ENCODE assay signal across 15 cellular contexts in the genomic region with DNA sequence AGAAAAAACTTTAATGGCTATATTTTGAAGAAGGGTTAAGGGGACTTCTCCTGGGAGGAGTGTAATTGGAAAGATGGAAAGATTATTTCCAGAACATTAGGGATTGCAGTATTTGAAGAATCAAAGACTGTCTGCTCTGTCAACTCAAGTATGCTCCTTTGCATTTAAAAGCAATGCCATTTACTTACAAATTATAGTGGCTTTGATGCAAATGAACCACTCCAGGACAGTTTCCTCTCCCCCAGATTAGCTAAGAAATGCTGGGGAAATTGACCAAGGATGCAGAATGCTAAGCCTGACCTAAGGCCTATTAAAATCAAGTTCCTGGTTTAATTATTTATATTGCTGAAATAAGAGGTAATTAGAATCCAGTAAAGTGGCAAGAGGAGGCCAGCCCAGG.
DNase-seq lines count a peak whose midpoint lies in the region; ATAC-seq, FAIRE-seq and TF ChIP-seq lines count a peak whose summit lies in the region.
"Had no signal": no experiment of that assay in that cellular context is flagged by ENCODE, and none has a peak within 500 bp of the region (broad histone marks: within the 10 kb centered on the region; RNA-seq: fewer than 3 reads in every experiment).

No MANE protein-coding gene starts in this region.

- no peaks in the 10 kb centered on the region for H4K20me1 ChIP-seq in H1 (replicated peaks in 1 of 2; ENCODE audit: control insufficient read depth in 1 of 2, insufficient read depth in 2 of 2, low read length in 2 of 2)

- no peak overlapping the region for H4K91ac ChIP-seq in H1 (replicated peaks; ENCODE audit: insufficient read length, low read length)

- TF ChIP-seq EP300 in H1 (IDR thresholded peaks at IDR 0.05; ENCODE audit: borderline replicate concordance in 1 of 2, low read depth in 2 of 2, low read length in 2 of 2): no peak

- H3K4me1 ChIP-seq in HUES6 (ENCODE audit: control insufficient read depth, insufficient read depth, low read length): peaks cover 14% of the 10 kb centered on the region
- H3K4me1 ChIP-seq in H1 (replicated peaks in 1 of 4; ENCODE audit: control insufficient read depth in 3 of 4, insufficient read depth in 4 of 4, low read length in 3 of 4): no peaks in the 10 kb centered on the region; a peak in 1 of 7 replicates
- H3K4me1 ChIP-seq in iPS-20b (ENCODE audit: insufficient read depth, low read length): peaks cover 4% of the 10 kb centered on the region
- no peaks in the 10 kb centered on the region for H3K4me1 ChIP-seq in pancreas
- H3K4me1 ChIP-seq: Caco-2 had no signal

- no peak overlapping the region for H3K23ac ChIP-seq in H1 (ENCODE audit: insufficient read length)

- H3K18ac ChIP-seq in H1 (ENCODE audit: extremely low read depth, low read length): 0 out of 2 replicates have a peak overlapping the region, but pooled peaks have one; percentile 28

- intact Hi-C loops in activated T-helper 2 cell treated with anti-CD3 and anti-CD28 coated beads, Interferon-gamma antibody, Interleukin-2, Interleukin-4, amounts not matched to agents 10 μg/mL and 5 μg/mL and 100 μg/mL, durations not matched to agents 14 hours and 24 hours and 36 hours (cut with micrococcal nuclease): no loop called here
- intact Hi-C loops in pancreas (cut with DNase I): no loop called here
- intact Hi-C loops in posterior cingulate gyrus (cut with DNase I): no loop called here

- no peak overlapping the region for H2BK20ac ChIP-seq in H1 (ENCODE audit: low read length)

- H3K4me3 ChIP-seq in HUES6 (ENCODE audit: low read depth, low read length): 0 out of 2 replicates have a peak overlapping the region, but pooled peaks have one; percentile 28
- no peak overlapping the region for H3K4me3 ChIP-seq in H1 (ENCODE audit: extremely low read depth in 1 of 4, insufficient read depth in 2 of 4, low read depth in 3 of 4, low read length in 4 of 4)
- peak overlapping the region; percentile 32; the same call in 1 of the 2 replicates for H3K4me3 ChIP-seq in iPS-20b (ENCODE audit: low read length)
- no peak overlapping the region for H3K4me3 ChIP-seq in pancreas

- no peaks in the 10 kb centered on the region for H3K36me3 Mint-ChIP-seq in activated T-helper 2 cell treated with anti-CD3 and anti-CD28 coated beads, Interferon-gamma antibody, Interleukin-2, Interleukin-4, amounts not matched to agents 10 μg/mL and 5 μg/mL and 100 μg/mL, durations not matched to agents 14 hours and 24 hours and 36 hours (ENCODE audit: low read depth)
- H3K36me3 Mint-ChIP-seq: CD4-positive, alpha-beta memory T cell had no signal

- H3K23me2 ChIP-seq in H1 (ENCODE audit: low read depth, low read length): no peaks in the 10 kb centered on the region

- no peaks in the 10 kb centered on the region for H3K9me3 Mint-ChIP-seq in activated T-helper 2 cell treated with anti-CD3 and anti-CD28 coated beads, Interferon-gamma antibody, Interleukin-2, Interleukin-4, amounts not matched to agents 10 μg/mL and 5 μg/mL and 100 μg/mL, durations not matched to agents 14 hours and 24 hours and 36 hours

- no peak for ATAC-seq in pancreas
- ATAC-seq: HCT116 had no signal

- H3K27me3 ChIP-seq in HUES6 (ENCODE audit: control insufficient read depth, insufficient read depth, low read length) (no peaks in the 10 kb centered on the region), H1 (replicated peaks in 1 of 4; ENCODE audit: control insufficient read depth in 3 of 4, extremely low read depth in 1 of 4, insufficient read depth in 3 of 4, low read length in 3 of 4) (no peaks in the 10 kb centered on the region), iPS-20b (ENCODE audit: insufficient read depth, low read length) (no peaks in the 10 kb centered on the region), pancreas (no peaks in the 10 kb centered on the region)

- H2AK5ac ChIP-seq in H1 (ENCODE audit: low read depth, low read length): no peak overlapping the region

- no peak overlapping the region for H4K5ac ChIP-seq in H1 (ENCODE audit: insufficient read length, low read depth, low read length)

- POLR2A ChIA-PET in H1 (lab: Charles Lee; ENCODE audit: partially characterized antibody): interaction anchor here (0.7 kb wide), 1 partner anchor 1421 kb away, joined by 3 read pairs; no protein-coding TSS in a partner anchor

- H2BK5ac ChIP-seq in H1 (ENCODE audit: low read depth, low read length): no peak overlapping the region

- no peak overlapping the region for H3K4me2 ChIP-seq in H1 (ENCODE audit: insufficient read depth in 1 of 2, low read depth in 2 of 2, low read length in 2 of 2)

- no peak overlapping the region for H3K4me3 Mint-ChIP-seq in activated T-helper 2 cell treated with anti-CD3 and anti-CD28 coated beads, Interferon-gamma antibody, Interleukin-2, Interleukin-4, amounts not matched to agents 10 μg/mL and 5 μg/mL and 100 μg/mL, durations not matched to agents 14 hours and 24 hours and 36 hours (ENCODE audit: low read depth)
- H3K4me3 Mint-ChIP-seq: CD4-positive, alpha-beta memory T cell; H9 had no signal

- no peak overlapping the region for H3K4ac ChIP-seq in H1 (replicated peaks; ENCODE audit: insufficient read length, low read depth, low read length)

- H3K79me2 ChIP-seq in H1 (ENCODE audit: control insufficient read depth in 1 of 2, insufficient read depth in 2 of 2, low read length in 2 of 2): no peaks in the 10 kb centered on the region

- H2BK12ac ChIP-seq in H1 (ENCODE audit: low read depth, low read length): no peak overlapping the region

- no peak overlapping the region for H3K14ac ChIP-seq in H1 (ENCODE audit: insufficient read length)

- no peak for TF ChIP-seq POLR2A in H1 (IDR thresholded peaks at IDR 0.05; ENCODE audit: control extremely low read depth in 1 of 2, low read depth in 2 of 2, low read length in 2 of 2)

- TF ChIP-seq RAD21 in H1 (IDR thresholded peaks at IDR 0.05 in 1 of 2, conservative IDR thresholded peaks at IDR 0.05 in 1 of 2; ENCODE audit: low read depth in 2 of 2, low read length in 2 of 2): no peak

- peak overlapping the region; percentile 58; the same call in 1 of the 2 replicates for H3K27ac ChIP-seq in HUES6 (ENCODE audit: low read depth, low read length)
- H3K27ac ChIP-seq in H1 (ENCODE audit: low read depth, low read length): no peak overlapping the region
- H3K27ac ChIP-seq in iPS-20b (ENCODE audit: low read length): no peak overlapping the region
- H3K27ac ChIP-seq in pancreas: no peak overlapping the region

- H2BK15ac ChIP-seq in H1 (ENCODE audit: low read length): no peak overlapping the region

- CTCF ChIA-PET in H1 (lab: Charles Lee; ENCODE audit: partially characterized antibody): interaction anchor here (0.5 kb wide), 2 partner anchors 32 to 153 kb away, joined by 3 read pairs; no protein-coding TSS in a partner anchor

- no peak for DNase-seq in H1 (ENCODE audit: low read depth in 1 of 2, low spot score in 2 of 2)
- DNase-seq in activated T-helper 2 cell treated with anti-CD3 and anti-CD28 coated beads, Interferon-gamma antibody, Interleukin-2, Interleukin-4, amounts not matched to agents 10 μg/mL and 5 μg/mL and 100 μg/mL, durations not matched to agents 14 hours and 24 hours and 36 hours (ENCODE audit: low spot score): no peak
- no peak for DNase-seq in pancreas
- DNase-seq in posterior cingulate gyrus: no peak
- DNase-seq: C1 segment of cervical spinal cord; Caco-2; CD4-positive, alpha-beta memory T cell; DMS153; DND-41; H9 had no signal

- no peaks in the 10 kb centered on the region for H3K79me1 ChIP-seq in H1 (ENCODE audit: low read depth, low read length)

- H3K9ac ChIP-seq in HUES6 (ENCODE audit: low read length) (peak overlapping the region; percentile 25), H1 (replicated peaks in 1 of 4; ENCODE audit: extremely low read depth in 1 of 4, low read depth in 3 of 4, low read length in 3 of 4) (no peak overlapping the region), iPS-20b (ENCODE audit: low read depth, low read length) (no peak overlapping the region)

- no peak overlapping the region for H2BK120ac ChIP-seq in H1 (replicated peaks; ENCODE audit: low read depth, low read length)

- H4K8ac ChIP-seq in H1 (ENCODE audit: extremely low read depth, insufficient read depth, low read length): no peak overlapping the region

- no peaks in the 10 kb centered on the region for H3K27me3 Mint-ChIP-seq in activated T-helper 2 cell treated with anti-CD3 and anti-CD28 coated beads, Interferon-gamma antibody, Interleukin-2, Interleukin-4, amounts not matched to agents 10 μg/mL and 5 μg/mL and 100 μg/mL, durations not matched to agents 14 hours and 24 hours and 36 hours (ENCODE audit: low read depth)

- TF ChIP-seq CTCF in H1 (IDR thresholded peaks at IDR 0.05; ENCODE audit: control extremely low read depth in 1 of 3, insufficient read depth in 1 of 3, low read depth in 1 of 3, low read length in 3 of 3): no peak
- TF ChIP-seq CTCF in pancreas (IDR thresholded peaks at IDR 0.05): no peak

- H2AFZ ChIP-seq in H1 (ENCODE audit: low read length): no peak overlapping the region

- H3K9me3 ChIP-seq in HUES6 (ENCODE audit: control insufficient read depth, insufficient read depth, low read depth, low read length): peaks cover 49% of the 10 kb centered on the region
- H3K9me3 ChIP-seq in H1 (ENCODE audit: insufficient read depth in 2 of 2, low read depth in 1 of 2, low read length in 1 of 2): peaks cover 23 to 30% of the 10 kb centered on the region in 2 experiments
- H3K9me3 ChIP-seq in iPS-20b (ENCODE audit: insufficient read depth, low read depth, low read length): peaks cover 32% of the 10 kb centered on the region
- H3K9me3 ChIP-seq in pancreas: no peaks in the 10 kb centered on the region

- no peaks in the 10 kb centered on the region for H3K4me1 Mint-ChIP-seq in activated T-helper 2 cell treated with anti-CD3 and anti-CD28 coated beads, Interferon-gamma antibody, Interleukin-2, Interleukin-4, amounts not matched to agents 10 μg/mL and 5 μg/mL and 100 μg/mL, durations not matched to agents 14 hours and 24 hours and 36 hours (ENCODE audit: low read depth)
- H3K4me1 Mint-ChIP-seq: CD4-positive, alpha-beta memory T cell had no signal

- no peak overlapping the region for H3K56ac ChIP-seq in H1 (replicated peaks; ENCODE audit: insufficient read length, low read depth, low read length)

- FAIRE-seq in H1 (lab: Jason Lieb, UNC) (no peak), pancreas (lab: Jason Lieb, UNC) (no peak)
- FAIRE-seq: G401.6, GM12892 had no signal

- H3K27ac Mint-ChIP-seq in activated T-helper 2 cell treated with anti-CD3 and anti-CD28 coated beads, Interferon-gamma antibody, Interleukin-2, Interleukin-4, amounts not matched to agents 10 μg/mL and 5 μg/mL and 100 μg/mL, durations not matched to agents 14 hours and 24 hours and 36 hours: no peak overlapping the region
- H3K27ac Mint-ChIP-seq: CD4-positive, alpha-beta memory T cell; H9 had no signal

- H3K36me3 ChIP-seq in HUES6 (ENCODE audit: control insufficient read depth, insufficient read depth, low read length) (no peaks in the 10 kb centered on the region; the same call in 1 of the 2 replicates), H1 (ENCODE audit: control insufficient read depth in 2 of 4, insufficient read depth in 4 of 4, low read length in 3 of 4) (no peaks in the 10 kb centered on the region), iPS-20b (ENCODE audit: insufficient read depth, low read depth, low read length) (no peaks in the 10 kb centered on the region), pancreas (no peaks in the 10 kb centered on the region)

TF ChIP-seq in H1, 55 proteins besides CTCF, POLR2A, EP300 and RAD21 (continues in another document):
- TF ChIP-seq FOSL1 (IDR thresholded peaks at IDR 0.05; ENCODE audit: insufficient read depth, low read depth, low read length) (no peak), POLR2AphosphoS5 (IDR thresholded peaks at IDR 0.05; ENCODE audit: low read depth, low read length) (no peak)

Comparison
In these comparisons a context has a peak if more than half of its experiments do, and no peak if none do; other contexts are left out.
1. H3K4me3 ChIP-seq: peak in HUES6 (single experiment) and iPS-20b (single experiment); none in H1 (0 of 4) and pancreas (0 of 4).